Comparison of ENCODE assay signal across 8 cellular contexts in the genomic region with DNA sequence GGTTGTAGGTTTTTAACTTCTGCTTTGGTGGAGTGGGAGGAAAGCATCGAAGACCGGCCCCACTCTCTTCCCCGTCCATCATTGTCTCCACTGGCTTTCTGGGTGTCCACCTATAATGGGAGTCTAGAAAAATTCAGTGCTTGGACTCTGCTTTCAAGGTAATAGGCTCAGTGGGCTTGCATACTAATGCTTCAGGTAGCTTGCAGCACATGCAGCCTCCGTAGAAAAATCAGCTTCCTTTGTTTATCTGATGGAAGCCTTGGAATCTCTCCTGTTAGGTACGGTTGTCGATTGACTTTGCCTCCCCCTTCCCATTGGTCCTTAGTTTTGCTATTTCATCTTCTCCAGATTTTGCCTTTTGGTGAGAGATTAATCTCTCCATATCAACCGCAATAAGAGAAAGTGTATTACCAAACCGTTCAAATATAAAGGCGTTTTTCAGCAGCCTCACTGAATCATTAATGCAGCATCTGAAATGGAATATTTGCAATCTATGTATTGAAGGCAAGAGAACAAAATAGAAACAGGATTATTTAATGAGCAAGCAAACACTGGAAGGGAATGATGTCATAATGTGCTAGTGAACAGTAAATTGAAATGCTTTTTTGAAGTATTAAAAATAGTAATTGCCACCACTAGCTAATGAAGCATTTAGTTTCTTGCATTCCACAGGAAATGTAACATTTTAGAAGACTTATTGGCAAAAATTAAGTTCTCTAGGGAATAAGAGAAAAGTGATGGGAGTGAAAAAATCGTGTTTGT. TPM values are rescaled to one million over a fixed set of nuclear protein-coding genes. Genes with fewer than 3 reads are reported as not detected.
DNase-seq lines count a peak whose midpoint lies in the region; ATAC-seq, FAIRE-seq and TF ChIP-seq lines count a peak whose summit lies in the region.

No MANE protein-coding gene starts in this region.

- TF ChIP-seq RAD21 in liver (IDR thresholded peaks at IDR 0.05): no peak

- peaks cover 12% of the 10 kb centered on the region for H3K4me1 Mint-ChIP-seq in astrocyte (ENCODE audit: low read depth, unreplicated experiment)

- H3K4me2 ChIP-seq in astrocyte (ENCODE audit: low read length): peak overlapping the region; percentile 91

- peaks cover 62% of the 10 kb centered on the region for H3K79me2 ChIP-seq in astrocyte (ENCODE audit: insufficient read depth, low read length)

- no peak for FAIRE-seq in astrocyte (lab: Jason Lieb, UNC)
- FAIRE-seq in HTR-8/SVneo (lab: Jason Lieb, UNC): no peak

- TF ChIP-seq POLR2A in transverse colon (IDR thresholded peaks at IDR 0.05): no peak

- H3K36me3 ChIP-seq in astrocyte (ENCODE audit: insufficient read depth, low read length) (no peaks in the 10 kb centered on the region), liver (ENCODE audit: control insufficient read depth in 4 of 4, insufficient read depth in 3 of 4, low read depth in 1 of 4, low read length in 3 of 4) (no peaks in the 10 kb centered on the region), transverse colon (no peaks in the 10 kb centered on the region)

- peak overlapping the region; percentile 28 for H2AFZ ChIP-seq in astrocyte (ENCODE audit: low read depth, low read length)

- H3K36me3 Mint-ChIP-seq in astrocyte (ENCODE audit: low read depth, unreplicated experiment): peaks cover 5% of the 10 kb centered on the region

- H3K9ac ChIP-seq in astrocyte (ENCODE audit: low read length): peak overlapping the region; percentile 97
- peak overlapping the region; percentile 23 to 38 for H3K9ac ChIP-seq in liver (ENCODE audit: low read depth in 1 of 2, low read length in 2 of 2)

- peaks cover 11% of the 10 kb centered on the region for H3K4me1 ChIP-seq in astrocyte (ENCODE audit: insufficient read depth, low read length)
- H3K4me1 ChIP-seq in liver (ENCODE audit: control insufficient read depth in 4 of 4, insufficient read depth in 4 of 4, low read length in 3 of 4): peaks cover 0 to 18% (median 13%) of the 10 kb centered on the region in 4 donors
- peaks cover 0 to 38% (median 16%) of the 10 kb centered on the region in 4 donors for H3K4me1 ChIP-seq in transverse colon

- peak overlapping the region; percentile 98 for H3K4me3 ChIP-seq in astrocyte (ENCODE audit: insufficient read depth, low read depth, low read length)
- peak overlapping the region; percentile 72 to 98 (median 85) for H3K4me3 ChIP-seq in liver (ENCODE audit: low read depth in 1 of 3, low read length in 3 of 3)
- peak overlapping the region; percentile 67 to 99 (median 90) for H3K4me3 ChIP-seq in transverse colon

- H3K9me3 ChIP-seq in astrocyte (ENCODE audit: insufficient read depth, low read depth, low read length) (no peaks in the 10 kb centered on the region), liver (ENCODE audit: control insufficient read depth in 4 of 4, low read length in 3 of 4) (no peaks in the 10 kb centered on the region), transverse colon (no peaks in the 10 kb centered on the region)

- DNase-seq in G401 (ENCODE audit: low spot score) (peak; percentile 59), HuH-7.5 (ENCODE audit: low spot score) (peak; percentile 32), astrocyte (ENCODE audit: low read depth) (no peak), transverse colon (no peak), HTR-8/SVneo (ENCODE audit: insufficient read length, low spot score) (no peak)

- peak overlapping the region; percentile 84 for H3K27ac Mint-ChIP-seq in astrocyte (ENCODE audit: unreplicated experiment)

- H3K27me3 ChIP-seq in astrocyte (ENCODE audit: insufficient read depth, low read length) (no peaks in the 10 kb centered on the region), liver (ENCODE audit: control insufficient read depth in 4 of 4, insufficient read depth in 4 of 4, low read length in 3 of 4) (no peaks in the 10 kb centered on the region), transverse colon (no peaks in the 10 kb centered on the region)

- H3K27ac ChIP-seq in astrocyte (ENCODE audit: low read depth, low read length) (peak overlapping the region; percentile 97), liver (ENCODE audit: low read depth in 1 of 2, low read length in 2 of 2) (peak overlapping the region; percentile 84 to 95), transverse colon (peak overlapping the region; percentile 95 to 99 (median 96))

- in situ Hi-C loops in G401 (cut with HindIII; ENCODE audit: low sequenced_read_pairs) (no loop called here), transverse colon (cut with MboI; ENCODE audit: low pct_ligation_motif_present in 1 of 4, low pct_unique_long_range_greater_than_20kb in 1 of 4, low sequenced_read_pairs in 3 of 4) (loop anchor here in 1 of 4 donors (25.0 kb wide), 2 partner anchors 416 to 616 kb away; partner anchors contain the start of gene RP9)

- TF ChIP-seq EP300 in transverse colon (IDR thresholded peaks at IDR 0.05; ENCODE audit: low read depth): no peak

- peaks cover 3% of the 10 kb centered on the region for H3K9me3 Mint-ChIP-seq in astrocyte (ENCODE audit: unreplicated experiment)

- TF ChIP-seq CTCF in astrocyte (IDR thresholded peaks at IDR 0.05; ENCODE audit: insufficient read depth, low read depth, low read length) (no peak), liver (IDR thresholded peaks at IDR 0.05; ENCODE audit: low read depth, low read length, missing input control) (no peak), transverse colon (IDR thresholded peaks at IDR 0.05) (no peak)

- intact Hi-C loops in transverse colon (cut with DNase I; ENCODE audit: low total_unique reads): no loop called here

- WGBS in liver: 5% methylated on average over 10 of the region's 10 CpGs
- 5% methylated on average over 6 to 10 of the region's 10 CpGs for WGBS in transverse colon (ENCODE audit: low coverage in 1 of 2), 2 donors

- ATAC-seq in GM21786 (IDR thresholded peaks at IDR 0.05; ENCODE audit: unreplicated experiment): no peak
- ATAC-seq in HG02970 (IDR thresholded peaks at IDR 0.05; ENCODE audit: low FRiP score, unreplicated experiment): no peak

- H3K4me3 Mint-ChIP-seq in astrocyte (ENCODE audit: unreplicated experiment): peak overlapping the region; percentile 89

- H3K27me3 Mint-ChIP-seq in astrocyte (ENCODE audit: low read depth, unreplicated experiment): no peaks in the 10 kb centered on the region

- peaks cover 6% of the 10 kb centered on the region for H4K20me1 ChIP-seq in astrocyte (ENCODE audit: insufficient read depth, low read length)

TF ChIP-seq in liver, 16 proteins besides CTCF, POLR2A, EP300 and RAD21:
- no peak for TF ChIP-seq SP1 (IDR thresholded peaks at IDR 0.05)
- TF ChIP-seq YY1 (IDR thresholded peaks at IDR 0.05): no peak
- TF ChIP-seq JUND (IDR thresholded peaks at IDR 0.05): no peak
- TF ChIP-seq FOXA1 (IDR thresholded peaks at IDR 0.05): no peak
- TF ChIP-seq, protein P1, sequence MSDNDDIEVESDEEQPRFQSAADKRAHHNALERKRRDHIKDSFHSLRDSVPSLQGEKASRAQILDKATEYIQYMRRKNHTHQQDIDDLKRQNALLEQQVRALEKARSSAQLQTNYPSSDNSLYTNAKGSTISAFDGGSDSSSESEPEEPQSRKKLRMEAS (IDR thresholded peaks at IDR 0.05): no peak
- TF ChIP-seq FOXA2 (IDR thresholded peaks at IDR 0.05): no peak
- TF ChIP-seq NR2F2 (IDR thresholded peaks at IDR 0.05): no peak
- no peak for TF ChIP-seq EGR1 (IDR thresholded peaks at IDR 0.05; ENCODE audit: low read depth in 2 of 2)

RNA-seq across cellular contexts. Expression of gene AVL9, which starts 0.9 kb away (rescaled TPM):
- total RNA-seq in G401 (2014; rRNA removed; shearing (Covaris generic)): 22.0 and 41.9 TPM in 2 replicates
- 28.2 and 31.9 TPM in 2 replicates for total RNA-seq in astrocyte
- 10 to 100 TPM; 16.1 to 18.5 TPM for total RNA-seq in liver
- 1 to 10 TPM; 5.5 to 7.1 TPM for polyA plus RNA-seq in liver
- total RNA-seq in transverse colon: 10 to 100 TPM; 50.9 to 69.2 (median 62.9) TPM

RNA-seq across cellular contexts. Expression of gene LSM5, which starts 6.1 kb away (rescaled TPM):
- 30.4 and 35.9 TPM in 2 replicates for total RNA-seq in G401 (2014; rRNA removed; shearing (Covaris generic))
- total RNA-seq in astrocyte (31.7 and 36.2 TPM in 2 replicates), liver (10 to 100 TPM in 1 of 2 donors, 1 to 10 TPM in 1; 6.0 to 14.0 TPM), transverse colon (10 to 100 TPM in 2 of 4 donors, 1 to 10 TPM in 1, not detected in 1; 1.8 to 22.8 (median 18.3) TPM)
- polyA plus RNA-seq in liver: 10 to 100 TPM; 37.7 to 74.1 TPM

Comparison
In these comparisons a context has a peak if more than half of its experiments do, and no peak if none do; other contexts are left out.
1. DNase-seq: peak in G401 (single experiment) and HuH-7.5 (single experiment); none in astrocyte (single experiment), transverse colon (single experiment) and HTR-8/SVneo (single experiment).
2. Peak in every context shown above with its lines, with median percentiles within 50 percentile points of each other: H3K27ac ChIP-seq and H3K4me3 ChIP-seq.